ENCODE assay signal across 11 cellular contexts in genomic region chr4:105786748-105787147, GRCh38.
"Had no signal": no experiment of that assay in that cellular context is flagged by ENCODE, and none has a peak within 500 bp of the region (broad histone marks: within the 10 kb centered on the region; RNA-seq: fewer than 3 reads in every experiment).

No MANE protein-coding gene starts in this region.

- H3K9me3 ChIP-seq: HAP-1 had no signal

- H3K9me3 Mint-ChIP-seq: GM23338, H9, HFFc6 had no signal

- H3K36me3 ChIP-seq: HAP-1 had no signal

- H3K4me1 Mint-ChIP-seq: GM23338, H9 had no signal

- H3K27ac Mint-ChIP-seq: GM23338, HFFc6 had no signal

- ATAC-seq: GM23338, HCT116 had no signal

- FAIRE-seq: H1, H54 had no signal

- H3K4me3 ChIP-seq: GM23248, GM23338, HAP-1 had no signal

- H2AFZ ChIP-seq: GM23248, GM23338 had no signal

- H3K4me2 ChIP-seq: GM23338 had no signal

- H3K4me3 Mint-ChIP-seq: GM23338, H9, HFFc6 had no signal

- H3K9ac ChIP-seq: GM23248 had no signal

- DNase-seq: GM23248, GOT3, H7, H9, HCEC 1CT, HFFc6 had no signal

- H3K4me1 ChIP-seq: HAP-1 had no signal

- H3K27ac ChIP-seq: GM23248 had no signal
